ENCODE assay signal across 8 cellular contexts in the genomic region with DNA sequence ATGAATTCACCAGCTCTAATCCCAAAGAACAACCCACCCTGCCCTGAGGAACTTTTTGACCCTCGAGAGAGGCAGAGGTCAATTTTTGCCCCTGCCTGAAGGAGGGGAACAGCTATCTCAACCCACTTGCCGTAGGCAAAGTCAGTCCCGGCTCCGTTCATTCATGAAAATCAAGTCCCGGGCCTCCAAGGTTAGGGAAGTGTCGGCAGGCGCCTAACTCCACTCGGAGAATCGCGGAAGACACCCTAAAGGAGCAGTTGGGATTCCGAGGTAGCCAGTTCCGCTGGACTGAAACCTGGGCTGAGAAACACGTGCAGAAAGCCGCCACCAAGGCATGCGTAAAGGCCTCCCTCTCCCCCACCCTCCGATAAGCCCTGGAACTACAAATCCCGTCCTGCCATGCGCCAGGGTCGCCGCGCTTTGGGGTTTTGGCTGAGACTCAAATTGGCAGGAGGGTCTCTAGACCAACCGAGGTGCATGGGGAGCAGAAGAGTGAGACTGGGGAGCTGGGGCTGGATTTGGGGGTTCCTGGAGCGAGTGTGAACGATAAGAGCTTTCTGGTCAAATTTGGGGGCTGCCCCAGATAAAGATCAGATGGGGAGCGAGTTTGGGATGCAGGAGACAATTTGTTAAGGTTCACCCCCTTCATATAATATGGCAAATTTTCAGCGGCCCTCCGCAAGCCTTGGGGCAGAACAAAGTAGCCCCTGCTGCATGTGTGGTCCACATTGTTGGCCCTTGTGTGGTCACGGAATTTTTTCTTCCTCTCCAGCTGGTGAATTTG. TPM values are rescaled to one million over a fixed set of nuclear protein-coding genes. Genes with fewer than 3 reads are reported as not detected.
DNase-seq lines count a peak whose midpoint lies in the region; ATAC-seq and TF ChIP-seq lines count a peak whose summit lies in the region.

A gene (minus strand): TSS at position 290 of the 784 bp plus-strand sequence. CDS start 2,955 bp downstream, outside the sequence.

- H3K27ac Mint-ChIP-seq in activated B cell treated with CpG ODN at 0.5 μM for 24 hours, result peak within 1 kb of the TSS; percentile 90

- H3K36me3 Mint-ChIP-seq in activated B cell treated with CpG ODN at 0.5 μM for 24 hours (ENCODE audit: low read depth), result peaks cover 39% of the 10 kb centered on the region

- H3K4me1 Mint-ChIP-seq in activated B cell treated with CpG ODN at 0.5 μM for 24 hours, result peaks cover 42% of the 10 kb centered on the region

- ATAC-seq in activated B cell treated with CpG ODN at 0.5 μM for 24 hours (ENCODE audit: low read depth), result peak; percentile 65
- no peak for ATAC-seq in HG02870 (IDR thresholded peaks at IDR 0.05; ENCODE audit: unreplicated experiment)

- TF ChIP-seq CTCF in 22Rv1 (IDR thresholded peaks at IDR 0.05) (no peak), activated B cell treated with CpG ODN at 0.5 μM for 24 hours (IDR thresholded peaks at IDR 0.05) (no peak), kidney epithelial cell (IDR thresholded peaks at IDR 0.05; ENCODE audit: insufficient read depth, low read length, poor library complexity, severe bottlenecking) (no peak)

- POLR2A ChIA-PET in activated B cell treated with CpG ODN at 0.5 μM for 24 hours (lab: Charles Lee), result interaction anchor here (0.6 to 7.0 kb wide), 17 partner anchors 7 to 1383 kb away, joined by 3 to 121 read pairs (median 5); a partner anchor contains a TSS

- H3K4me3 ChIP-seq in kidney epithelial cell (ENCODE audit: low read depth, low read length), result peak within 1 kb of the TSS; percentile 40

- peaks cover 4% of the 10 kb centered on the region for H3K36me3 ChIP-seq in kidney epithelial cell (ENCODE audit: control insufficient read depth, insufficient read depth, low read length)

- peak; percentile 71 for DNase-seq in NCI-H2196 (lab: John Stamatoyannopoulos, UW; ENCODE audit: unreplicated experiment)
- peak; percentile 55 for DNase-seq in activated B cell treated with CpG ODN at 0.5 μM for 24 hours
- peak; percentile 86 for DNase-seq in cerebellum (ENCODE audit: low spot score)
- peak; percentile 21 for DNase-seq in kidney epithelial cell (ENCODE audit: low read depth)
- peak; percentile 87 for DNase-seq in stimulated activated CD4-positive, alpha-beta T cell treated with anti-CD3 and anti-CD28 coated beads, Interleukin-15, amount 100 ng/mL, for 24 hours

- intact Hi-C loops in activated B cell treated with CpG ODN at 0.5 μM for 24 hours (cut with micrococcal nuclease), result loop anchor here (5.0 kb wide), 4 partner anchors 42 to 213 kb away; a partner anchor contains a TSS

- H3K9me3 Mint-ChIP-seq in activated B cell treated with CpG ODN at 0.5 μM for 24 hours, result no peaks in the 10 kb centered on the region

- peak; percentile 70 for TF ChIP-seq POLR2A in GM19099 (IDR thresholded peaks at IDR 0.05; ENCODE audit: extremely low read depth, insufficient read length, low read depth)

- peak within 1 kb of the TSS; percentile 92 for H3K4me3 Mint-ChIP-seq in activated B cell treated with CpG ODN at 0.5 μM for 24 hours

- H3K27ac ChIP-seq in 22Rv1, result peak within 1 kb of the TSS; percentile 94

- H3K27me3 Mint-ChIP-seq in activated B cell treated with CpG ODN at 0.5 μM for 24 hours, result no peaks in the 10 kb centered on the region

- CTCF ChIA-PET in activated B cell treated with CpG ODN at 0.5 μM for 24 hours (lab: Charles Lee), result interaction anchor here (0.8 to 3.6 kb wide), 4 partner anchors 10 to 42 kb away, joined by 3 to 14 read pairs (median 6); a partner anchor contains a TSS

- no peaks in the 10 kb centered on the region for H3K27me3 ChIP-seq in kidney epithelial cell (ENCODE audit: control insufficient read depth, insufficient read depth, low read length)

RNA-seq across cellular contexts. Expression of the gene that starts here (rescaled TPM):
- 73.9 and 91.5 TPM in 2 replicates for total RNA-seq in activated B cell treated with CpG ODN at 0.5 μM for 24 hours
- 92.3 TPM for total RNA-seq in cerebellum
- 27.1 and 40.2 TPM in 2 replicates for total RNA-seq in kidney epithelial cell

Comparison
In these comparisons a context has a peak if more than half of its experiments do, and no peak if none do; other contexts are left out.
1. DNase-seq: peak in every context shown above with its lines; median percentile 87 in stimulated activated CD4-positive, alpha-beta T cell treated with anti-CD3 and anti-CD28 coated beads, Interleukin-15, amount 100 ng/mL, for 24 hours; 86 in cerebellum; 71 in NCI-H2196; 55 in activated B cell treated with CpG ODN at 0.5 μM for 24 hours; 21 in kidney epithelial cell.